In the genomic region with DNA sequence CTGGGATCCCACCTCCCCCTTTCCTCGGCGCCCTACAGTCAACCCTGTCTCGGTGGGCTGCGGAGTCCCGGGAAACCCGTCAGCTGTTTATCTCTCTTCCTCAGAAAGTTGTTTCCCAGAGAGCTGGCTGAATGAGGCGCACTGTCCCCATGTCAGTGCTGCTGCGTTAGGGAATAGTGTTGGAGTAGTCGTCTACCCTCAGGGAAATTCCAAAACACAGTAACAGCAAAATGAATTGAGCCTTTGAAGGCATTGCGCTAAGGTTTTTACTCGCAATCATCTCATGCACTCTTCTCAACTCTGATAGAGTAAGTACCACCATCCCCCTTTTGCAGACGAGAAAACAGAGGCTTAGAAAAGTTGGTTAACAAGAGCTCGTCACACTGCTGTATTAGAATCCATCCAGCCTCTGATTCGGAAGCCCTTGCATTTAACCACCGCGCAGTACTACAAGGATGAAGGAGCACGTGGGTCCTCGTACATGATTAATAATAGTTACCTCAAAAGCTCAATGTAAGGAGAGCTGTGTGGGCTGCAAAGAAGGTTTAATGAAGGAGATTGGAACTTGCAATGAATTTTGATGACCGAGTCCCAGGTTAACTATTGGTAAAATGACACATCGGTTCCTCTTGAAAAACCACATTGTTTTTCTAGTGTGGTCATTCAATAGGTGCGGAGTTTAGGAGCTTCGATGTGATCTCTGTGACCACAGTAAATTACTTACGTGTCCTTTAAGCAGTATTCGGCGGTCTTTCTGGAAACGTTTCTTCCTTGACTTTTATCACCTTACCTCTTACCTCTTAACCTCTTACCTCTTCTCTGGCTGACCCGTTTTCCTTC, we compare ENCODE assay signal across 8 cellular contexts. TPM values are rescaled to one million over a fixed set of nuclear protein-coding genes. Genes with fewer than 3 reads are reported as not detected.
DNase-seq lines count a peak whose midpoint lies in the region; ATAC-seq and TF ChIP-seq lines count a peak whose summit lies in the region.

No MANE protein-coding gene starts in this region.

- POLR2A ChIA-PET in activated B cell treated with CpG ODN at 0.5 μM for 24 hours (lab: Charles Lee) = interaction anchor here (0.6 to 2.9 kb wide), 6 partner anchors 219 to 1620 kb away, joined by 3 to 13 read pairs (median 4); a partner anchor contains a TSS

- CTCF ChIA-PET in activated B cell treated with CpG ODN at 0.5 μM for 24 hours (lab: Charles Lee) = no interaction called here

- H3K4me1 Mint-ChIP-seq in activated B cell treated with CpG ODN at 0.5 μM for 24 hours (peaks cover 23% of the 10 kb centered on the region), natural killer cell (peaks cover 32 to 33% of the 10 kb centered on the region in 2 donors)

- no peaks in the 10 kb centered on the region for H3K27me3 ChIP-seq in BLaER1

- H3K4me3 Mint-ChIP-seq in activated B cell treated with CpG ODN at 0.5 μM for 24 hours = peak overlapping the region; percentile 95
- peak overlapping the region; percentile 96 for H3K4me3 Mint-ChIP-seq in natural killer cell

- H3K27me3 Mint-ChIP-seq in activated B cell treated with CpG ODN at 0.5 μM for 24 hours (peaks cover 3% of the 10 kb centered on the region), natural killer cell (ENCODE audit: low read depth in 2 of 2) (peaks cover 0 to 24% of the 10 kb centered on the region in 2 donors)

- ATAC-seq in GM18858 (IDR thresholded peaks at IDR 0.05; ENCODE audit: unreplicated experiment) = peak; percentile 1
- ATAC-seq in HG03460 (IDR thresholded peaks at IDR 0.05; ENCODE audit: unreplicated experiment) = peak; percentile 3
- no peak for ATAC-seq in activated B cell treated with CpG ODN at 0.5 μM for 24 hours (ENCODE audit: low read depth)
- peak in 1 of 3 donors; percentile 2 for ATAC-seq in natural killer cell
- ATAC-seq in GM21390 (IDR thresholded peaks at IDR 0.05; ENCODE audit: unreplicated experiment) = no peak

- H3K9me3 ChIP-seq in BLaER1 = no peaks in the 10 kb centered on the region

- TF ChIP-seq CTCF in activated B cell treated with CpG ODN at 0.5 μM for 24 hours (IDR thresholded peaks at IDR 0.05) (no peak), natural killer cell (IDR thresholded peaks at IDR 0.05) (no peak)

- H3K27ac ChIP-seq in BLaER1 = peak overlapping the region; percentile 32; the same call in 1 of the 2 replicates

- no peaks in the 10 kb centered on the region for H3K36me3 ChIP-seq in BLaER1

- H3K9ac ChIP-seq in BLaER1 = peak overlapping the region; percentile 75

- H3K4me1 ChIP-seq in BLaER1 = peaks cover 18% of the 10 kb centered on the region

- intact Hi-C loops in activated B cell treated with CpG ODN at 0.5 μM for 24 hours (cut with micrococcal nuclease) = loop anchor here (1.0 to 5.0 kb wide), 7 partner anchors 8 to 1620 kb away; a partner anchor contains a TSS
- intact Hi-C loops in natural killer cell (cut with micrococcal nuclease) = loop anchor here (5.0 kb wide), 2 partner anchors 217 to 562 kb away; a partner anchor contains a TSS
- intact Hi-C loops in posterior vena cava (cut with DNase I) = no loop called here

- no peak for DNase-seq in activated B cell treated with CpG ODN at 0.5 μM for 24 hours
- peak; percentile 59 to 63 for DNase-seq in erythroblast (lab: John Stamatoyannopoulos, UW)
- no peak for DNase-seq in natural killer cell
- DNase-seq in posterior vena cava (ENCODE audit: low spot score) = no peak

- TF ChIP-seq POLR2A in erythroblast (IDR thresholded peaks at IDR 0.05; ENCODE audit: low read length) = no peak

- H3K27ac Mint-ChIP-seq in activated B cell treated with CpG ODN at 0.5 μM for 24 hours (peak overlapping the region; percentile 86), natural killer cell (peak overlapping the region; percentile 80 to 96)

- peak overlapping the region; percentile 90 for H3K4me3 ChIP-seq in BLaER1

- no peaks in the 10 kb centered on the region for H4K20me1 ChIP-seq in BLaER1

- H3K36me3 Mint-ChIP-seq in activated B cell treated with CpG ODN at 0.5 μM for 24 hours (ENCODE audit: low read depth) (peaks cover 11% of the 10 kb centered on the region), natural killer cell (no peaks in the 10 kb centered on the region)

- H3K9me3 Mint-ChIP-seq in activated B cell treated with CpG ODN at 0.5 μM for 24 hours (no peaks in the 10 kb centered on the region), natural killer cell (no peaks in the 10 kb centered on the region)

- peak overlapping the region; percentile 78 for H3K4me2 ChIP-seq in BLaER1

RNA-seq across cellular contexts. Expression of a gene that starts 0.8 kb away (rescaled TPM):
- total RNA-seq in activated B cell treated with CpG ODN at 0.5 μM for 24 hours = 11.5 and 16.2 TPM in 2 replicates
- 10 to 100 TPM in 2 of 3 donors, 1 to 10 TPM in 1; 8.9 to 15.4 (median 15.1) TPM for total RNA-seq in natural killer cell
- total RNA-seq in posterior vena cava = 10 to 100 TPM; 39.3 to 41.6 TPM

Comparison
In these comparisons a context has a peak if more than half of its experiments do, and no peak if none do; other contexts are left out.
1. ATAC-seq: peak in GM18858 (single experiment) and HG03460 (single experiment); none in activated B cell treated with CpG ODN at 0.5 μM for 24 hours (single experiment) and GM21390 (single experiment).
2. DNase-seq: peak in erythroblast (2 of 2); none in activated B cell treated with CpG ODN at 0.5 μM for 24 hours (single experiment), natural killer cell (single experiment) and posterior vena cava (single experiment).
3. intact Hi-C loops: an anchor here in activated B cell treated with CpG ODN at 0.5 μM for 24 hours (1.0 to 5.0 kb wide) and natural killer cell (5.0 kb wide); none called in posterior vena cava.